Comparison of ENCODE assay signal across 8 cellular contexts in genomic region chr1:156492013-156492590, GRCh38. TPM values are rescaled to one million over a fixed set of nuclear protein-coding genes. Genes with fewer than 3 reads are reported as not detected.
DNase-seq lines count a peak whose midpoint lies in the region; ATAC-seq and TF ChIP-seq lines count a peak whose summit lies in the region.

No MANE protein-coding gene starts in this region.

- peaks cover 26% of the 10 kb centered on the region for H3K4me1 ChIP-seq in RWPE2 (ENCODE audit: insufficient read depth, poor library complexity, severe bottlenecking)
- peaks cover 21 to 100% (median 90%) of the 10 kb centered on the region in 3 donors for H3K4me1 ChIP-seq in gastroesophageal sphincter

- H3K9me3 ChIP-seq in RWPE2 (ENCODE audit: severe bottlenecking) (no peaks in the 10 kb centered on the region), gastroesophageal sphincter (no peaks in the 10 kb centered on the region)

- no peak overlapping the region for H3K27ac ChIP-seq in RWPE2 (ENCODE audit: poor library complexity, severe bottlenecking)
- H3K27ac ChIP-seq in gastroesophageal sphincter: peak overlapping the region in 3 of 4 donors; percentile 96 to 100 (median 99)

- H3K9me3 Mint-ChIP-seq in stimulated activated naive B cell treated with anti-CD40 and anti-IgM and Interleukin-4, amounts not matched to agents 10 μg/mL and 1 μg/mL and 100 μg/mL, for 72 hours: no peaks in the 10 kb centered on the region

- no peak for TF ChIP-seq CTCF in RWPE2 (IDR thresholded peaks at IDR 0.05; ENCODE audit: poor library complexity, severe bottlenecking)
- TF ChIP-seq CTCF in gastroesophageal sphincter (IDR thresholded peaks at IDR 0.05): no peak

- DNase-seq in RWPE2 (ENCODE audit: low spot score): peak; percentile 27
- peak; percentile 43 for DNase-seq in stimulated activated naive B cell treated with anti-CD40 and anti-IgM and Interleukin-4, amounts not matched to agents 10 μg/mL and 1 μg/mL and 100 μg/mL, for 72 hours
- DNase-seq in stimulated activated CD4-positive, alpha-beta T cell treated with anti-CD3 and anti-CD28 coated beads, Interleukin-15, amount 100 ng/mL, for 24 hours: no peak
- DNase-seq in Kasumi-1 (lab: John Stamatoyannopoulos, UW): no peak
- DNase-seq in mucosa of gallbladder (ENCODE audit: low spot score): no peak

- no peaks in the 10 kb centered on the region for H3K27me3 Mint-ChIP-seq in stimulated activated naive B cell treated with anti-CD40 and anti-IgM and Interleukin-4, amounts not matched to agents 10 μg/mL and 1 μg/mL and 100 μg/mL, for 72 hours

- peaks cover 94 to 100% of the 10 kb centered on the region in 2 donors for H3K4me1 Mint-ChIP-seq in stimulated activated naive B cell treated with anti-CD40 and anti-IgM and Interleukin-4, amounts not matched to agents 10 μg/mL and 1 μg/mL and 100 μg/mL, for 72 hours

- TF ChIP-seq POLR2A in GM18526 (IDR thresholded peaks at IDR 0.05; ENCODE audit: extremely low read depth, insufficient read length) (peak; percentile 14), gastroesophageal sphincter (IDR thresholded peaks at IDR 0.05) (no peak)

- TF ChIP-seq EP300 in gastroesophageal sphincter (IDR thresholded peaks at IDR 0.05): no peak

- WGBS in gastroesophageal sphincter (ENCODE audit: low coverage in 1 of 2), 2 donors: 20 to 76% methylated on average over 1 to 5 of the region's 6 CpGs

- H3K27me3 ChIP-seq in RWPE2 (ENCODE audit: insufficient read depth, poor library complexity, severe bottlenecking) (no peaks in the 10 kb centered on the region), gastroesophageal sphincter (no peaks in the 10 kb centered on the region)

- peaks cover 35 to 60% of the 10 kb centered on the region in 2 donors for H3K36me3 Mint-ChIP-seq in stimulated activated naive B cell treated with anti-CD40 and anti-IgM and Interleukin-4, amounts not matched to agents 10 μg/mL and 1 μg/mL and 100 μg/mL, for 72 hours

- H3K36me3 ChIP-seq in RWPE2 (ENCODE audit: low read depth): peaks cover 6% of the 10 kb centered on the region; the same call in 1 of the 2 replicates
- peaks cover 0 to 4% of the 10 kb centered on the region in 2 donors for H3K36me3 ChIP-seq in gastroesophageal sphincter

- H3K27ac Mint-ChIP-seq in stimulated activated naive B cell treated with anti-CD40 and anti-IgM and Interleukin-4, amounts not matched to agents 10 μg/mL and 1 μg/mL and 100 μg/mL, for 72 hours: peak overlapping the region; percentile 99

- ATAC-seq in RWPE2 (ENCODE audit: low read depth) (no peak), gastroesophageal sphincter (no peak), HG02884 (IDR thresholded peaks at IDR 0.05; ENCODE audit: unreplicated experiment) (no peak)
- peak; percentile 22 to 35 for ATAC-seq in stimulated activated naive B cell treated with anti-CD40 and anti-IgM and Interleukin-4, amounts not matched to agents 10 μg/mL and 1 μg/mL and 100 μg/mL, for 72 hours (replicated peaks)

- peak overlapping the region; percentile 84 to 90 for H3K4me3 Mint-ChIP-seq in stimulated activated naive B cell treated with anti-CD40 and anti-IgM and Interleukin-4, amounts not matched to agents 10 μg/mL and 1 μg/mL and 100 μg/mL, for 72 hours

- H3K4me3 ChIP-seq in RWPE2 (ENCODE audit: severe bottlenecking) (no peak overlapping the region), gastroesophageal sphincter (peak overlapping the region in 1 of 2 donors; percentile 26)

RNA-seq across cellular contexts. Expression of gene MEF2D, which starts 8.5 kb away (rescaled TPM):
- total RNA-seq in gastroesophageal sphincter (10 to 100 TPM; 49.0 to 94.3 (median 67.1) TPM), mucosa of gallbladder (57.8 TPM)

Comparison
In these comparisons a context has a peak if more than half of its experiments do, and no peak if none do; other contexts are left out.
1. ATAC-seq: peak in stimulated activated naive B cell treated with anti-CD40 and anti-IgM and Interleukin-4, amounts not matched to agents 10 μg/mL and 1 μg/mL and 100 μg/mL, for 72 hours (2 of 2); none in RWPE2 (single experiment), gastroesophageal sphincter (single experiment) and HG02884 (single experiment).
2. DNase-seq: peak in RWPE2 (single experiment) and stimulated activated naive B cell treated with anti-CD40 and anti-IgM and Interleukin-4, amounts not matched to agents 10 μg/mL and 1 μg/mL and 100 μg/mL, for 72 hours (single experiment); none in stimulated activated CD4-positive, alpha-beta T cell treated with anti-CD3 and anti-CD28 coated beads, Interleukin-15, amount 100 ng/mL, for 24 hours (single experiment), Kasumi-1 (0 of 2) and mucosa of gallbladder (single experiment).